ENCODE assay signal across 1 cellular context in the genomic region with DNA sequence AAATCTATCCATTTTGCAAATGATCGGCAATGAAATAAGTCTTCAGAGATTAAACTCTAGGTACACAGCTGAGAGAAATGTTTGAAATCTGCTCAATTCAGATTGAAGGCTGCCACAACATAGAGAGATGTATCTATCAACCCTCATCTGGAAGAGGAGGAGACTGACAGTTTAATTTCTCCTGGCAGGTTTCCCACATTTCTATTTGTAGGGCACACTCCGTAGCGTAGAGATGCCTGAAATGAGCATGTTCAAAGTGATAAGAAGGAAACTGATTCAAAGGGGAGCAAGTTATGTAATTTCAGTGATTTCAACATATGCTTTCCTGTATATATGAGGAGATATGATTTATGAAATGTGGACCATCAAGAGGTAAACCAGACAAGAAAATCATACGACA.
TF ChIP-seq lines count a peak whose summit lies in the region.

No MANE protein-coding gene starts in this region.

TF ChIP-seq in K562, 482 proteins besides CTCF, POLR2A, EP300 and RAD21 (continued from another document):
- TF ChIP-seq RCOR1 (IDR thresholded peaks at IDR 0.05; ENCODE audit: borderline replicate concordance in 1 of 2, low read depth in 2 of 2, low read length in 2 of 2): peak in 1 of 2 experiments; percentile 92; a peak in 3 of 4 replicates
- TF ChIP-seq, protein P1, sequence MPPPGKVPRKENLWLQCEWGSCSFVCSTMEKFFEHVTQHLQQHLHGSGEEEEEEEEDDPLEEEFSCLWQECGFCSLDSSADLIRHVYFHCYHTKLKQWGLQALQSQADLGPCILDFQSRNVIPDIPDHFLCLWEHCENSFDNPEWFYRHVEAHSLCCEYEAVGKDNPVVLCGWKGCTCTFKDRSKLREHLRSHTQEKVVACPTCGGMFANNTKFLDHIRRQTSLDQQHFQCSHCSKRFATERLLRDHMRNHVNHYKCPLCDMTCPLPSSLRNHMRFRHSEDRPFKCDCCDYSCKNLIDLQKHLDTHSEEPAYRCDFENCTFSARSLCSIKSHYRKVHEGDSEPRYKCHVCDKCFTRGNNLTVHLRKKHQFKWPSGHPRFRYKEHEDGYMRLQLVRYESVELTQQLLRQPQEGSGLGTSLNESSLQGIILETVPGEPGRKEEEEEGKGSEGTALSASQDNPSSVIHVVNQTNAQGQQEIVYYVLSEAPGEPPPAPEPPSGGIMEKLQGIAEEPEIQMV (tag; conservative IDR thresholded peaks at IDR 0.05; ENCODE audit: low read depth): no peak
- TF ChIP-seq SOX6 (IDR thresholded peaks at IDR 0.05): no peak
- peak; percentile 51 for TF ChIP-seq TAL1 (IDR thresholded peaks at IDR 0.05)
- peak; percentile 85 for TF ChIP-seq MEIS2 (IDR thresholded peaks at IDR 0.05; ENCODE audit: partially characterized antibody)
- no peak for TF ChIP-seq BACH1 (tag; IDR thresholded peaks at IDR 0.05)
- TF ChIP-seq RHOXF2B (CRISPR knock-in tag; conservative IDR thresholded peaks at IDR 0.05): no peak
- TF ChIP-seq HOXB6 (CRISPR knock-in tag; IDR thresholded peaks at IDR 0.05; ENCODE audit: borderline replicate concordance): no peak
- TF ChIP-seq ZBTB1 (CRISPR knock-in tag; IDR thresholded peaks at IDR 0.05; ENCODE audit: borderline replicate concordance, low read depth): no peak
- TF ChIP-seq, protein P2, sequence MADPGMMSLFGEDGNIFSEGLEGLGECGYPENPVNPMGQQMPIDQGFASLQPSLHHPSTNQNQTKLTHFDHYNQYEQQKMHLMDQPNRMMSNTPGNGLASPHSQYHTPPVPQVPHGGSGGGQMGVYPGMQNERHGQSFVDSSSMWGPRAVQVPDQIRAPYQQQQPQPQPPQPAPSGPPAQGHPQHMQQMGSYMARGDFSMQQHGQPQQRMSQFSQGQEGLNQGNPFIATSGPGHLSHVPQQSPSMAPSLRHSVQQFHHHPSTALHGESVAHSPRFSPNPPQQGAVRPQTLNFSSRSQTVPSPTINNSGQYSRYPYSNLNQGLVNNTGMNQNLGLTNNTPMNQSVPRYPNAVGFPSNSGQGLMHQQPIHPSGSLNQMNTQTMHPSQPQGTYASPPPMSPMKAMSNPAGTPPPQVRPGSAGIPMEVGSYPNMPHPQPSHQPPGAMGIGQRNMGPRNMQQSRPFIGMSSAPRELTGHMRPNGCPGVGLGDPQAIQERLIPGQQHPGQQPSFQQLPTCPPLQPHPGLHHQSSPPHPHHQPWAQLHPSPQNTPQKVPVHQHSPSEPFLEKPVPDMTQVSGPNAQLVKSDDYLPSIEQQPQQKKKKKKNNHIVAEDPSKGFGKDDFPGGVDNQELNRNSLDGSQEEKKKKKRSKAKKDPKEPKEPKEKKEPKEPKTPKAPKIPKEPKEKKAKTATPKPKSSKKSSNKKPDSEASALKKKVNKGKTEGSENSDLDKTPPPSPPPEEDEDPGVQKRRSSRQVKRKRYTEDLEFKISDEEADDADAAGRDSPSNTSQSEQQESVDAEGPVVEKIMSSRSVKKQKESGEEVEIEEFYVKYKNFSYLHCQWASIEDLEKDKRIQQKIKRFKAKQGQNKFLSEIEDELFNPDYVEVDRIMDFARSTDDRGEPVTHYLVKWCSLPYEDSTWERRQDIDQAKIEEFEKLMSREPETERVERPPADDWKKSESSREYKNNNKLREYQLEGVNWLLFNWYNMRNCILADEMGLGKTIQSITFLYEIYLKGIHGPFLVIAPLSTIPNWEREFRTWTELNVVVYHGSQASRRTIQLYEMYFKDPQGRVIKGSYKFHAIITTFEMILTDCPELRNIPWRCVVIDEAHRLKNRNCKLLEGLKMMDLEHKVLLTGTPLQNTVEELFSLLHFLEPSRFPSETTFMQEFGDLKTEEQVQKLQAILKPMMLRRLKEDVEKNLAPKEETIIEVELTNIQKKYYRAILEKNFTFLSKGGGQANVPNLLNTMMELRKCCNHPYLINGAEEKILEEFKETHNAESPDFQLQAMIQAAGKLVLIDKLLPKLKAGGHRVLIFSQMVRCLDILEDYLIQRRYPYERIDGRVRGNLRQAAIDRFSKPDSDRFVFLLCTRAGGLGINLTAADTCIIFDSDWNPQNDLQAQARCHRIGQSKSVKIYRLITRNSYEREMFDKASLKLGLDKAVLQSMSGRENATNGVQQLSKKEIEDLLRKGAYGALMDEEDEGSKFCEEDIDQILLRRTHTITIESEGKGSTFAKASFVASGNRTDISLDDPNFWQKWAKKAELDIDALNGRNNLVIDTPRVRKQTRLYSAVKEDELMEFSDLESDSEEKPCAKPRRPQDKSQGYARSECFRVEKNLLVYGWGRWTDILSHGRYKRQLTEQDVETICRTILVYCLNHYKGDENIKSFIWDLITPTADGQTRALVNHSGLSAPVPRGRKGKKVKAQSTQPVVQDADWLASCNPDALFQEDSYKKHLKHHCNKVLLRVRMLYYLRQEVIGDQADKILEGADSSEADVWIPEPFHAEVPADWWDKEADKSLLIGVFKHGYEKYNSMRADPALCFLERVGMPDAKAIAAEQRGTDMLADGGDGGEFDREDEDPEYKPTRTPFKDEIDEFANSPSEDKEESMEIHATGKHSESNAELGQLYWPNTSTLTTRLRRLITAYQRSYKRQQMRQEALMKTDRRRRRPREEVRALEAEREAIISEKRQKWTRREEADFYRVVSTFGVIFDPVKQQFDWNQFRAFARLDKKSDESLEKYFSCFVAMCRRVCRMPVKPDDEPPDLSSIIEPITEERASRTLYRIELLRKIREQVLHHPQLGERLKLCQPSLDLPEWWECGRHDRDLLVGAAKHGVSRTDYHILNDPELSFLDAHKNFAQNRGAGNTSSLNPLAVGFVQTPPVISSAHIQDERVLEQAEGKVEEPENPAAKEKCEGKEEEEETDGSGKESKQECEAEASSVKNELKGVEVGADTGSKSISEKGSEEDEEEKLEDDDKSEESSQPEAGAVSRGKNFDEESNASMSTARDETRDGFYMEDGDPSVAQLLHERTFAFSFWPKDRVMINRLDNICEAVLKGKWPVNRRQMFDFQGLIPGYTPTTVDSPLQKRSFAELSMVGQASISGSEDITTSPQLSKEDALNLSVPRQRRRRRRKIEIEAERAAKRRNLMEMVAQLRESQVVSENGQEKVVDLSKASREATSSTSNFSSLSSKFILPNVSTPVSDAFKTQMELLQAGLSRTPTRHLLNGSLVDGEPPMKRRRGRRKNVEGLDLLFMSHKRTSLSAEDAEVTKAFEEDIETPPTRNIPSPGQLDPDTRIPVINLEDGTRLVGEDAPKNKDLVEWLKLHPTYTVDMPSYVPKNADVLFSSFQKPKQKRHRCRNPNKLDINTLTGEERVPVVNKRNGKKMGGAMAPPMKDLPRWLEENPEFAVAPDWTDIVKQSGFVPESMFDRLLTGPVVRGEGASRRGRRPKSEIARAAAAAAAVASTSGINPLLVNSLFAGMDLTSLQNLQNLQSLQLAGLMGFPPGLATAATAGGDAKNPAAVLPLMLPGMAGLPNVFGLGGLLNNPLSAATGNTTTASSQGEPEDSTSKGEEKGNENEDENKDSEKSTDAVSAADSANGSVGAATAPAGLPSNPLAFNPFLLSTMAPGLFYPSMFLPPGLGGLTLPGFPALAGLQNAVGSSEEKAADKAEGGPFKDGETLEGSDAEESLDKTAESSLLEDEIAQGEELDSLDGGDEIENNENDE (IDR thresholded peaks at IDR 0.05; ENCODE audit: low read depth, low read length): no peak
- no peak for TF ChIP-seq MITF (IDR thresholded peaks at IDR 0.05)
- no peak for TF ChIP-seq MLX (CRISPR knock-in tag; conservative IDR thresholded peaks at IDR 0.05)
- TF ChIP-seq, protein P3, sequence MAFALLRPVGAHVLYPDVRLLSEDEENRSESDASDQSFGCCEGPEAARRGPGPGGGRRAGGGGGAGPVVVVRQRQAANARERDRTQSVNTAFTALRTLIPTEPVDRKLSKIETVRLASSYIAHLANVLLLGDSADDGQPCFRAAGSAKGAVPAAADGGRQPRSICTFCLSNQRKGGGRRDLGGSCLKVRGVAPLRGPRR (CRISPR knock-in tag; IDR thresholded peaks at IDR 0.05): no peak
- no peak for TF ChIP-seq ZNF23 (CRISPR knock-in tag; IDR thresholded peaks at IDR 0.05)
- no peak for TF ChIP-seq ZNF785 (CRISPR knock-in tag; IDR thresholded peaks at IDR 0.05)
- no peak for TF ChIP-seq NR2C1 (IDR thresholded peaks at IDR 0.05)
- no peak for TF ChIP-seq NR2C1 (tag; IDR thresholded peaks at IDR 0.05)
- no peak for TF ChIP-seq ZNF384 (IDR thresholded peaks at IDR 0.05; ENCODE audit: low read depth, low read length)
- TF ChIP-seq HDAC2 (IDR thresholded peaks at IDR 0.05): peak; percentile 71; the same call in 1 of the 2 replicates
- peak; percentile 75 for TF ChIP-seq ZNF75A (CRISPR knock-in tag; IDR thresholded peaks at IDR 0.05)
- no peak for TF ChIP-seq PCBP1 (IDR thresholded peaks at IDR 0.05; ENCODE audit: low read depth, low read length, poor library complexity, severe bottlenecking)
- no peak for TF ChIP-seq HEY1 (CRISPR knock-in tag; IDR thresholded peaks at IDR 0.05; ENCODE audit: borderline replicate concordance)
- no peak for TF ChIP-seq FIP1L1 (IDR thresholded peaks at IDR 0.05; ENCODE audit: low read depth, low read length, poor library complexity, severe bottlenecking)
- TF ChIP-seq, protein P4, sequence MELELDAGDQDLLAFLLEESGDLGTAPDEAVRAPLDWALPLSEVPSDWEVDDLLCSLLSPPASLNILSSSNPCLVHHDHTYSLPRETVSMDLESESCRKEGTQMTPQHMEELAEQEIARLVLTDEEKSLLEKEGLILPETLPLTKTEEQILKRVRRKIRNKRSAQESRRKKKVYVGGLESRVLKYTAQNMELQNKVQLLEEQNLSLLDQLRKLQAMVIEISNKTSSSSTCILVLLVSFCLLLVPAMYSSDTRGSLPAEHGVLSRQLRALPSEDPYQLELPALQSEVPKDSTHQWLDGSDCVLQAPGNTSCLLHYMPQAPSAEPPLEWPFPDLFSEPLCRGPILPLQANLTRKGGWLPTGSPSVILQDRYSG (tag; conservative IDR thresholded peaks at IDR 0.05; ENCODE audit: low read depth): no peak
- no peak for TF ChIP-seq PHF8 (IDR thresholded peaks at IDR 0.05; ENCODE audit: borderline replicate concordance, low read length)
- TF ChIP-seq SNIP1 (IDR thresholded peaks at IDR 0.05; ENCODE audit: low read depth): no peak
- peak; percentile 33 to 51; a peak in 2 of 4 replicates for TF ChIP-seq KDM1A (IDR thresholded peaks at IDR 0.05)
- TF ChIP-seq, protein P5, sequence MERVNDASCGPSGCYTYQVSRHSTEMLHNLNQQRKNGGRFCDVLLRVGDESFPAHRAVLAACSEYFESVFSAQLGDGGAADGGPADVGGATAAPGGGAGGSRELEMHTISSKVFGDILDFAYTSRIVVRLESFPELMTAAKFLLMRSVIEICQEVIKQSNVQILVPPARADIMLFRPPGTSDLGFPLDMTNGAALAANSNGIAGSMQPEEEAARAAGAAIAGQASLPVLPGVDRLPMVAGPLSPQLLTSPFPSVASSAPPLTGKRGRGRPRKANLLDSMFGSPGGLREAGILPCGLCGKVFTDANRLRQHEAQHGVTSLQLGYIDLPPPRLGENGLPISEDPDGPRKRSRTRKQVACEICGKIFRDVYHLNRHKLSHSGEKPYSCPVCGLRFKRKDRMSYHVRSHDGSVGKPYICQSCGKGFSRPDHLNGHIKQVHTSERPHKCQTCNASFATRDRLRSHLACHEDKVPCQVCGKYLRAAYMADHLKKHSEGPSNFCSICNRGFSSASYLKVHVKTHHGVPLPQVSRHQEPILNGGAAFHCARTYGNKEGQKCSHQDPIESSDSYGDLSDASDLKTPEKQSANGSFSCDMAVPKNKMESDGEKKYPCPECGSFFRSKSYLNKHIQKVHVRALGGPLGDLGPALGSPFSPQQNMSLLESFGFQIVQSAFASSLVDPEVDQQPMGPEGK (CRISPR knock-in tag; IDR thresholded peaks at IDR 0.05; ENCODE audit: borderline replicate concordance): no peak
- no peak for TF ChIP-seq TGIF2 (CRISPR knock-in tag; IDR thresholded peaks at IDR 0.05)
- peak; percentile 54 for TF ChIP-seq HDAC3 (IDR thresholded peaks at IDR 0.05; ENCODE audit: borderline replicate concordance, partially characterized antibody)
- no peak for TF ChIP-seq ASH1L (IDR thresholded peaks at IDR 0.05; ENCODE audit: borderline replicate concordance, low read depth, partially characterized antibody)
- no peak for TF ChIP-seq CHD4 (IDR thresholded peaks at IDR 0.05; ENCODE audit: insufficient read depth, insufficient replicate concordance, low read depth, low read length, poor library complexity, severe bottlenecking)
